In genomic region chr18:36350211-36350610, GRCh38 we compare ENCODE assay signal across 1 cellular context.
TF ChIP-seq lines count a peak whose summit lies in the region.

No MANE protein-coding gene starts in this region.

TF ChIP-seq in H1, 55 proteins besides CTCF, POLR2A, EP300 and RAD21:
- TF ChIP-seq BRCA1 (IDR thresholded peaks at IDR 0.05; ENCODE audit: low read depth, low read length) (no peak), TAF1 (IDR thresholded peaks at IDR 0.05; ENCODE audit: low read depth, low read length) (no peak), GTF2F1 (IDR thresholded peaks at IDR 0.05; ENCODE audit: borderline replicate concordance, low read depth, low read length) (no peak), RNF2 (IDR thresholded peaks at IDR 0.05; ENCODE audit: borderline replicate concordance, low read depth, low read length, missing control alignments, poor library complexity, severe bottlenecking) (no peak), SIN3A (conservative IDR thresholded peaks at IDR 0.05 in 1 of 2, IDR thresholded peaks at IDR 0.05 in 1 of 2; ENCODE audit: low read depth in 1 of 2, low read length in 2 of 2) (no peak), RXRA (IDR thresholded peaks at IDR 0.05; ENCODE audit: insufficient read depth, low read depth, low read length) (no peak), SIX5 (IDR thresholded peaks at IDR 0.05; ENCODE audit: low read depth, low read length) (no peak), EZH2 (IDR thresholded peaks at IDR 0.05; ENCODE audit: low read depth, low read length, severe bottlenecking) (no peak), CHD1 (IDR thresholded peaks at IDR 0.05; ENCODE audit: low read depth, low read length) (no peak), CHD2 (IDR thresholded peaks at IDR 0.05; ENCODE audit: low read length) (no peak), TEAD4 (IDR thresholded peaks at IDR 0.05; ENCODE audit: low read depth, low read length) (no peak), ATF3 (IDR thresholded peaks at IDR 0.05; ENCODE audit: insufficient read depth, low read depth, low read length) (no peak), ASH2L (IDR thresholded peaks at IDR 0.05; ENCODE audit: low read length) (no peak), SIRT6 (IDR thresholded peaks at IDR 0.05; ENCODE audit: low read length) (no peak), MAX (IDR thresholded peaks at IDR 0.05) (no peak), SUZ12 (IDR thresholded peaks at IDR 0.05; ENCODE audit: low read length) (no peak), POU5F1 (IDR thresholded peaks at IDR 0.05; ENCODE audit: low read depth, low read length) (no peak), CTBP2 (IDR thresholded peaks at IDR 0.05; ENCODE audit: borderline replicate concordance, insufficient read depth, insufficient read length, low read length) (no peak)
